10 cellular contexts compared by ENCODE assay signal in genomic region chr1:53316058-53316741, GRCh38. TPM values are rescaled to one million over a fixed set of nuclear protein-coding genes. Genes with fewer than 3 reads are reported as not detected.
DNase-seq lines count a peak whose midpoint lies in the region; ATAC-seq, FAIRE-seq and TF ChIP-seq lines count a peak whose summit lies in the region.
"Had no signal": no experiment of that assay in that cellular context is flagged by ENCODE, and none has a peak within 500 bp of the region (broad histone marks: within the 10 kb centered on the region; RNA-seq: fewer than 3 reads in every experiment).

No MANE protein-coding gene starts in this region.

- H3K27me3 Mint-ChIP-seq in Calu3 (ENCODE audit: unreplicated experiment): no peaks in the 10 kb centered on the region

- no peak for TF ChIP-seq EP300 in tibial nerve (IDR thresholded peaks at IDR 0.05)

- H3K4me3 ChIP-seq in astrocyte of the spinal cord (ENCODE audit: low read depth, low read length) (no peak overlapping the region), left lung (no peak overlapping the region), tibial nerve (no peak overlapping the region)

- no peaks in the 10 kb centered on the region for H3K9me3 Mint-ChIP-seq in Calu3 (ENCODE audit: low read depth, unreplicated experiment)

- in situ Hi-C loops in astrocyte of the spinal cord (cut with HindIII; ENCODE audit: low sequenced_read_pairs): no loop called here

- intact Hi-C loops in Calu3 (cut with micrococcal nuclease; ENCODE audit: unreplicated experiment): no loop called here
- intact Hi-C loops in left lung (cut with DNase I): no loop called here

- H3K9me3 ChIP-seq in left lung: no peaks in the 10 kb centered on the region
- no peaks in the 10 kb centered on the region for H3K9me3 ChIP-seq in tibial nerve

- no peaks in the 10 kb centered on the region for H3K4me1 ChIP-seq in left lung
- no peaks in the 10 kb centered on the region for H3K4me1 ChIP-seq in tibial nerve

- H3K27me3 ChIP-seq in left lung (no peaks in the 10 kb centered on the region), tibial nerve (no peaks in the 10 kb centered on the region)

- H3K4me1 Mint-ChIP-seq in Calu3 (ENCODE audit: low read depth, unreplicated experiment): no peaks in the 10 kb centered on the region

- no peak for FAIRE-seq in GM12891 (lab: Jason Lieb, UNC)

- peaks cover 0 to 24% of the 10 kb centered on the region in 2 donors for H3K36me3 ChIP-seq in left lung
- H3K36me3 ChIP-seq in tibial nerve: no peaks in the 10 kb centered on the region

- TF ChIP-seq POLR2A in GM12891 (IDR thresholded peaks at IDR 0.05; ENCODE audit: low read depth, low read length) (no peak), tibial nerve (IDR thresholded peaks at IDR 0.05) (no peak)

- no peak overlapping the region for H3K4me3 Mint-ChIP-seq in Calu3 (ENCODE audit: low read depth, unreplicated experiment)

- WGBS in tibial nerve, 2 donors: 53 to 54% methylated on average over 5 of the region's 5 CpGs

- DNase-seq in Calu3 (peak; percentile 39), GM12891 (ENCODE audit: insufficient read length, low spot score) (no peak), astrocyte of the spinal cord (ENCODE audit: low read depth, low spot score) (no peak), left lung (peak in 1 of 2 donors; percentile 55), RKO (ENCODE audit: low spot score) (no peak), SW480 (ENCODE audit: low spot score) (no peak), tibial nerve (ENCODE audit: low spot score in 2 of 2) (no peak)
- DNase-seq: cortex of kidney, NCI-H1930 had no signal

- H3K27ac ChIP-seq in left lung (no peak overlapping the region), tibial nerve (no peak overlapping the region)

- TF ChIP-seq CTCF in Calu3 (IDR thresholded peaks at IDR 0.05; ENCODE audit: unreplicated experiment) (no peak), astrocyte of the spinal cord (IDR thresholded peaks at IDR 0.05; ENCODE audit: low read depth, low read length) (peak; percentile 8), left lung (IDR thresholded peaks at IDR 0.05) (no peak), tibial nerve (IDR thresholded peaks at IDR 0.05) (no peak)

- H3K27ac Mint-ChIP-seq in Calu3 (ENCODE audit: unreplicated experiment): peak overlapping the region; percentile 39

- BruUV-seq in Calu3 (replicated peaks; lab: Mats Ljungman, UMichigan): no TSS peak

- ATAC-seq in left lung (peak; percentile 45), GM18873 (IDR thresholded peaks at IDR 0.05; ENCODE audit: low FRiP score, unreplicated experiment) (no peak)

- CTCF ChIA-PET in Calu3 (lab: Charles Lee): no interaction called here

- H3K36me3 Mint-ChIP-seq in Calu3 (ENCODE audit: insufficient read depth, unreplicated experiment): peaks cover 20% of the 10 kb centered on the region

TF ChIP-seq in GM12891, 5 proteins besides CTCF, POLR2A, EP300 and RAD21:
- TF ChIP-seq SPI1 (IDR thresholded peaks at IDR 0.05; ENCODE audit: low read depth, low read length) (peak; percentile 16; the same call in 1 of the 2 replicates), TAF1 (IDR thresholded peaks at IDR 0.05; ENCODE audit: low read depth, low read length) (no peak)

RNA-seq across cellular contexts. Expression of gene LRP8, which starts 11.7 kb away (rescaled TPM):
- total RNA-seq in Calu3 (2022): 84.1 and 104 TPM in 2 replicates
- 8.8 TPM for polyA plus RNA-seq in GM12891 (2012; ENCODE audit: low read depth, missing spikeins)
- 10 to 100 TPM in 1 of 2 donors, 1 to 10 TPM in 1; 7.6 to 36.6 TPM for total RNA-seq in left lung
- total RNA-seq in tibial nerve: 10 to 100 TPM in 1 of 4 donors, 1 to 10 TPM in 3; 2.2 to 15.0 (median 2.5) TPM
